ENCODE assay signal across 12 cellular contexts in genomic region chr10:3538291-3538849, GRCh38.
A peak's percentile ranks its signal among the peaks of the same experiment; 100 is the strongest.
DNase-seq lines count a peak whose midpoint lies in the region; ATAC-seq and TF ChIP-seq lines count a peak whose summit lies in the region.
"Had no signal": no experiment of that assay in that cellular context is flagged by ENCODE, and none has a peak within 500 bp of the region (broad histone marks: within the 10 kb centered on the region; RNA-seq: fewer than 3 reads in every experiment).

No MANE protein-coding gene starts in this region.

- H3K9me3 Mint-ChIP-seq in activated CD8-positive, alpha-beta T cell treated with anti-CD3 and anti-CD28 coated beads for 36 hours = no peaks in the 10 kb centered on the region
- H3K9me3 Mint-ChIP-seq: activated CD4-positive, alpha-beta T cell treated with anti-CD3 and anti-CD28 coated beads, Interleukin-2, amount 10 ng/mL, durations not matched to agents 24 days and 14 days had no signal

- peak overlapping the region; percentile 51 for H3K27ac ChIP-seq in left ventricle myocardium inferior (replicated peaks)
- H3K27ac ChIP-seq in heart left ventricle = peak overlapping the region in 5 of 12 donors; percentile 26 to 73 (median 53)
- H3K27ac ChIP-seq in breast epithelium = peak overlapping the region; percentile 60 to 66
- peak overlapping the region; percentile 93 for H3K27ac ChIP-seq in mesenchymal stem cell (ENCODE audit: low read length, poor library complexity, severe bottlenecking)

- H3K4me3 Mint-ChIP-seq in activated CD8-positive, alpha-beta T cell treated with anti-CD3 and anti-CD28 coated beads for 36 hours = no peak overlapping the region
- H3K4me3 Mint-ChIP-seq: activated CD4-positive, alpha-beta T cell treated with anti-CD3 and anti-CD28 coated beads, Interleukin-2, amount 10 ng/mL, durations not matched to agents 24 days and 14 days had no signal

- TF ChIP-seq POLR2A in heart left ventricle (IDR thresholded peaks at IDR 0.05) (no peak), breast epithelium (IDR thresholded peaks at IDR 0.05) (no peak)

- WGBS in heart left ventricle, 4 donors = 84 to 87% (median 85%) methylated on average over 9 of the region's 9 CpGs
- WGBS in mesenchymal stem cell = 78% methylated on average over 7 of the region's 9 CpGs

- H3K36me3 ChIP-seq in left ventricle myocardium inferior (no peaks in the 10 kb centered on the region), heart left ventricle (no peaks in the 10 kb centered on the region), breast epithelium (no peaks in the 10 kb centered on the region), mesenchymal stem cell (ENCODE audit: control insufficient read depth in 1 of 2, insufficient read depth in 2 of 2, low read depth in 1 of 2, low read length in 2 of 2) (no peaks in the 10 kb centered on the region)

- no peaks in the 10 kb centered on the region for H3K4me1 ChIP-seq in left ventricle myocardium inferior
- H3K4me1 ChIP-seq in heart left ventricle = peaks cover 0 to 13% (median 0%) of the 10 kb centered on the region in 12 donors
- no peaks in the 10 kb centered on the region for H3K4me1 ChIP-seq in breast epithelium
- H3K4me1 ChIP-seq in mesenchymal stem cell (ENCODE audit: control insufficient read depth, insufficient read depth, low read depth, low read length) = peaks cover 29% of the 10 kb centered on the region

- no peak overlapping the region for H3K23ac ChIP-seq in mesenchymal stem cell (ENCODE audit: low read length in 2 of 2)

- no peak overlapping the region for H3K14ac ChIP-seq in mesenchymal stem cell (ENCODE audit: low read length in 2 of 2)

- no peaks in the 10 kb centered on the region for H3K9me3 ChIP-seq in left ventricle myocardium inferior (replicated peaks)
- H3K9me3 ChIP-seq in heart left ventricle = no peaks in the 10 kb centered on the region
- no peaks in the 10 kb centered on the region for H3K9me3 ChIP-seq in breast epithelium
- no peaks in the 10 kb centered on the region for H3K9me3 ChIP-seq in mesenchymal stem cell (ENCODE audit: control insufficient read depth, low read length)

- H2AK5ac ChIP-seq in mesenchymal stem cell (ENCODE audit: low read length, severe bottlenecking) = peak overlapping the region; percentile 85

- peak overlapping the region in 1 of 2 experiments; percentile 58 for H3K18ac ChIP-seq in mesenchymal stem cell (ENCODE audit: low read depth in 1 of 2, low read length in 2 of 2)

- peak overlapping the region; percentile 91 for H2BK5ac ChIP-seq in mesenchymal stem cell (ENCODE audit: low read depth, low read length, poor library complexity, severe bottlenecking)

- no peaks in the 10 kb centered on the region for H3K27me3 Mint-ChIP-seq in activated CD8-positive, alpha-beta T cell treated with anti-CD3 and anti-CD28 coated beads for 36 hours
- H3K27me3 Mint-ChIP-seq: activated CD4-positive, alpha-beta T cell treated with anti-CD3 and anti-CD28 coated beads, Interleukin-2, amount 10 ng/mL, durations not matched to agents 24 days and 14 days had no signal

- no peak overlapping the region for H3K4me3 ChIP-seq in left ventricle myocardium inferior
- no peak overlapping the region for H3K4me3 ChIP-seq in heart left ventricle
- no peak overlapping the region for H3K4me3 ChIP-seq in breast epithelium
- peak overlapping the region in 1 of 2 experiments; percentile 8 for H3K4me3 ChIP-seq in mesenchymal stem cell (ENCODE audit: insufficient read depth in 1 of 2, low read depth in 1 of 2, low read length in 2 of 2)

- no peak overlapping the region for H3K27ac Mint-ChIP-seq in activated CD8-positive, alpha-beta T cell treated with anti-CD3 and anti-CD28 coated beads for 36 hours
- H3K27ac Mint-ChIP-seq: activated CD4-positive, alpha-beta T cell treated with anti-CD3 and anti-CD28 coated beads, Interleukin-2, amount 10 ng/mL, durations not matched to agents 24 days and 14 days had no signal

- H3K27me3 ChIP-seq in left ventricle myocardium inferior (ENCODE audit: low read depth) (no peaks in the 10 kb centered on the region), heart left ventricle (no peaks in the 10 kb centered on the region), breast epithelium (no peaks in the 10 kb centered on the region), mesenchymal stem cell (ENCODE audit: control insufficient read depth in 1 of 2, insufficient read depth in 1 of 2, low read length in 2 of 2) (no peaks in the 10 kb centered on the region)

- no peak overlapping the region for H2AFZ ChIP-seq in mesenchymal stem cell (ENCODE audit: low read depth, low read length)

- intact Hi-C loops in left ventricle myocardium inferior (cut with micrococcal nuclease) (no loop called here), heart left ventricle (cut with DNase I) (no loop called here), breast epithelium (cut with DNase I; ENCODE audit: low total_unique reads) (no loop called here), Right ventricle myocardium superior (cut with DNase I) (no loop called here)
- intact Hi-C loops in activated CD8-positive, alpha-beta T cell treated with anti-CD3 and anti-CD28 coated beads for 36 hours (cut with micrococcal nuclease) = no loop called here

- H2BK12ac ChIP-seq in mesenchymal stem cell (ENCODE audit: low read length in 2 of 2) = peak overlapping the region; percentile 0 to 61

- H3K36me3 Mint-ChIP-seq in activated CD8-positive, alpha-beta T cell treated with anti-CD3 and anti-CD28 coated beads for 36 hours (ENCODE audit: low read depth) = no peaks in the 10 kb centered on the region

- H2BK120ac ChIP-seq in mesenchymal stem cell (ENCODE audit: low read depth, low read length) = peak overlapping the region; percentile 29

- peak overlapping the region; percentile 48 for H4K8ac ChIP-seq in mesenchymal stem cell (ENCODE audit: low read length)

- peaks cover 2% of the 10 kb centered on the region for H3K79me1 ChIP-seq in mesenchymal stem cell (replicated peaks; ENCODE audit: low read length, poor library complexity, severe bottlenecking)

- CTCF ChIA-PET in activated CD8-positive, alpha-beta T cell treated with anti-CD3 and anti-CD28 coated beads for 36 hours (lab: Charles Lee) = no interaction called here

- peak overlapping the region in 1 of 2 experiments; percentile 59 for H3K4ac ChIP-seq in mesenchymal stem cell (ENCODE audit: low read depth in 1 of 2, low read length in 2 of 2)

- H2BK15ac ChIP-seq in mesenchymal stem cell (ENCODE audit: low read depth, poor library complexity, severe bottlenecking) = peak overlapping the region; percentile 60

- POLR2A ChIA-PET in activated CD8-positive, alpha-beta T cell treated with anti-CD3 and anti-CD28 coated beads for 36 hours (lab: Charles Lee) = no interaction called here

- ATAC-seq in heart left ventricle (no peak), GM21390 (IDR thresholded peaks at IDR 0.05; ENCODE audit: unreplicated experiment) (no peak), Right ventricle myocardium superior (ENCODE audit: poor library complexity) (no peak)
- ATAC-seq in activated CD8-positive, alpha-beta T cell treated with anti-CD3 and anti-CD28 coated beads for 36 hours = no peak

- DNase-seq in left ventricle myocardium inferior (no peak), heart left ventricle (no peak), breast epithelium (ENCODE audit: low spot score in 2 of 2) (no peak), mesenchymal stem cell (peak; percentile 58), Right ventricle myocardium superior (no peak), DMS 273 (lab: John Stamatoyannopoulos, UW; ENCODE audit: unreplicated experiment) (no peak)
- no peak for DNase-seq in activated CD8-positive, alpha-beta T cell treated with anti-CD3 and anti-CD28 coated beads for 36 hours
- DNase-seq: activated CD4-positive, alpha-beta T cell treated with anti-CD3 and anti-CD28 coated beads, Interleukin-2, amount 10 ng/mL, durations not matched to agents 24 days and 14 days; activated naive CD4-positive, alpha-beta T cell treated with anti-CD3 and anti-CD28 coated beads, Interleukin-2, amount 50 U/mL, for 16 hours; NCI-H1694; stimulated activated CD4-positive, alpha-beta T cell treated with anti-CD3 and anti-CD28 coated beads, Interleukin-4, amount 100 ng/mL, for 24 hours had no signal

- H3K9ac ChIP-seq in mesenchymal stem cell (ENCODE audit: low read length) = peak overlapping the region; percentile 36

- H3K4me1 Mint-ChIP-seq in activated CD8-positive, alpha-beta T cell treated with anti-CD3 and anti-CD28 coated beads for 36 hours (ENCODE audit: low read depth) = peaks cover 4% of the 10 kb centered on the region

- peak overlapping the region; percentile 35 for H4K91ac ChIP-seq in mesenchymal stem cell (ENCODE audit: low read length)

- TF ChIP-seq CTCF in left ventricle myocardium inferior (IDR thresholded peaks at IDR 0.05; ENCODE audit: borderline replicate concordance) (no peak), heart left ventricle (IDR thresholded peaks at IDR 0.05) (no peak), breast epithelium (IDR thresholded peaks at IDR 0.05) (no peak)
- no peak for TF ChIP-seq CTCF in activated CD8-positive, alpha-beta T cell treated with anti-CD3 and anti-CD28 coated beads for 36 hours (IDR thresholded peaks at IDR 0.05)

- H3K4me2 ChIP-seq in mesenchymal stem cell (ENCODE audit: low read length, poor library complexity, severe bottlenecking) = no peak overlapping the region
